23 cellular contexts compared by ENCODE assay signal in the genomic region with DNA sequence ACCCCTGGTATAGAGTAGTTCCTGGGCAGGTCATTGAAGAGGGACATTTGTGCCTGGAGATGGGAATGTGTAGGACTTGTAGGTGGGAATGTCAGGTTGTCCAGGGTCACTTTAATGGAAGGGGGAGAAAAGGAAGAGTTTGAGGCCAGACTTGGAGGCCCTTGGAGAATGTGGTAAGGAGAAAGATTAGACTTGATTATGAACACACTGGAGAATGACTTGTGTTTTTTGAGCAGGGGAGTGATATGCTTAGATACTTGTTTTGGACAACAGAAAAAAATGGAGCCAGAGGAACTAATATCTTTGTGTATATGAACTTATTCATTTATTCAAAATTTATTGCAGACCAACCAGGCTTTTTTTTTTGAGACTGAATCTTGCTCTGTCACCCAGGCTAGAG.
"Had no signal": no experiment of that assay in that cellular context is flagged by ENCODE, and none has a peak within 500 bp of the region (broad histone marks: within the 10 kb centered on the region; RNA-seq: fewer than 3 reads in every experiment).

No MANE protein-coding gene starts in this region.

- H3K4me1 Mint-ChIP-seq: immature natural killer cell; mesothelial cell of epicardium; stimulated activated effector memory CD8-positive, alpha-beta T cell treated with anti-CD3 and anti-CD28 coated beads, Interleukin-12 subunit alpha, Interleukin-12 subunit beta, amount 100 ng/mL, for 72 hours had no signal

- H3K27ac Mint-ChIP-seq: mesothelial cell of epicardium; natural killer cell; nephron progenitor cell; neural progenitor cell; stimulated activated effector memory CD8-positive, alpha-beta T cell treated with anti-CD3 and anti-CD28 coated beads, Interleukin-12 subunit alpha, Interleukin-12 subunit beta, amount 100 ng/mL, for 72 hours; stimulated activated naive CD8-positive, alpha-beta T cell treated with anti-CD3 and anti-CD28 coated beads, Interleukin-15, Interleukin-2, amounts not matched to agents 100 ng/mL and 50 ng/mL, for 24 hours had no signal

- H3K4me3 Mint-ChIP-seq: immature natural killer cell; mesothelial cell of epicardium; naive B cell; natural killer cell; nephron progenitor cell; neural progenitor cell; stimulated activated effector memory CD8-positive, alpha-beta T cell treated with anti-CD3 and anti-CD28 coated beads, Interleukin-12 subunit alpha, Interleukin-12 subunit beta, amount 100 ng/mL, for 72 hours; stimulated activated naive CD8-positive, alpha-beta T cell treated with anti-CD3 and anti-CD28 coated beads, Interleukin-15, Interleukin-2, amounts not matched to agents 100 ng/mL and 50 ng/mL, for 24 hours had no signal

- H3K36me3 Mint-ChIP-seq: immature natural killer cell; mesothelial cell of epicardium; naive B cell; natural killer cell; neural progenitor cell; stimulated activated effector memory CD8-positive, alpha-beta T cell treated with anti-CD3 and anti-CD28 coated beads, Interleukin-12 subunit alpha, Interleukin-12 subunit beta, amount 100 ng/mL, for 72 hours had no signal

- H3K9me3 Mint-ChIP-seq: immature natural killer cell; mesothelial cell of epicardium; naive B cell; natural killer cell; nephron progenitor cell; neural progenitor cell; stimulated activated effector memory CD8-positive, alpha-beta T cell treated with anti-CD3 and anti-CD28 coated beads, Interleukin-12 subunit alpha, Interleukin-12 subunit beta, amount 100 ng/mL, for 72 hours; stimulated activated naive CD8-positive, alpha-beta T cell treated with anti-CD3 and anti-CD28 coated beads, Interleukin-15, Interleukin-2, amounts not matched to agents 100 ng/mL and 50 ng/mL, for 24 hours had no signal

- H3K27me3 Mint-ChIP-seq: naive B cell; stimulated activated naive CD8-positive, alpha-beta T cell treated with anti-CD3 and anti-CD28 coated beads, Interleukin-15, Interleukin-2, amounts not matched to agents 100 ng/mL and 50 ng/mL, for 24 hours had no signal

- DNase-seq: hypothalamus; immature natural killer cell; kidney; left colon; left lung; mesendoderm; naive B cell; natural killer cell; nephron progenitor cell; pancreas; retina; right cardiac atrium; small intestine; spleen; stimulated activated CD4-positive, alpha-beta T cell treated with anti-CD3 and anti-CD28 coated beads, Interleukin-4, amount 100 ng/mL, for 24 hours; stimulated activated naive CD4-positive, alpha-beta T cell; substantia nigra; upper lobe of left lung had no signal

- ATAC-seq: left colon, left lung, natural killer cell, pancreas, right cardiac atrium, sciatic nerve had no signal
